In the genomic region with DNA sequence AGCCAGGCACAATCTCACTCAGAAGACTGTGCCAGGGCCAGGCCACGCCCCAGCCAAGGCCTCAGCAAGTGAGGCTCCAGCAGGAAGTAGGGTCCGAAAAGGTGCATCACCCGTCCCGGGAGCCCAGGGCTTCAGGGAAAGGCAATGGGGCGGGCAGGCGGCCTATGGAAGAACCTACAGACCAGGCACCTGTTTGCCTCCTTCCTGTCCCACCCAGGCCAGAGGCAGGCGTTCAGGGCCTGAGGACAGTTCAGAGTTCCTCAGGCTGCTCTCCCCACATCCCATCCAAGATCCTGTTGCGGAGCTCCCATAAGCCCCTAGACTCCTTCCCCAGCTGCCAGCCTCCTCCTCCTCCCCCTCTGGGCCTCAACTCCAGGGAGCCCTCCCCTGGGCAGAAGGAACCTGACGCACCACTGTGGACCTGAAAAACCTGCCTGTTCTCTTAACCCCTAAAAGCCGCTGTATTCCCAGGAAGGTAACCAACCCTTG, we compare ENCODE assay signal across 1 cellular context.
TF ChIP-seq lines count a peak whose summit lies in the region.

No MANE protein-coding gene starts in this region.

TF ChIP-seq in H1, 55 proteins besides CTCF, POLR2A, EP300 and RAD21 (continued from another document):
- TF ChIP-seq POLR2AphosphoS5 (IDR thresholded peaks at IDR 0.05; ENCODE audit: low read depth, low read length) = no peak
- TF ChIP-seq GTF2F1 (IDR thresholded peaks at IDR 0.05; ENCODE audit: borderline replicate concordance, low read depth, low read length) = no peak
- no peak for TF ChIP-seq SRF (IDR thresholded peaks at IDR 0.05; ENCODE audit: low read depth, low read length)
- TF ChIP-seq, protein P1, sequence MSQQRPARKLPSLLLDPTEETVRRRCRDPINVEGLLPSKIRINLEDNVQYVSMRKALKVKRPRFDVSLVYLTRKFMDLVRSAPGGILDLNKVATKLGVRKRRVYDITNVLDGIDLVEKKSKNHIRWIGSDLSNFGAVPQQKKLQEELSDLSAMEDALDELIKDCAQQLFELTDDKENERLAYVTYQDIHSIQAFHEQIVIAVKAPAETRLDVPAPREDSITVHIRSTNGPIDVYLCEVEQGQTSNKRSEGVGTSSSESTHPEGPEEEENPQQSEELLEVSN (IDR thresholded peaks at IDR 0.05) = no peak
- TF ChIP-seq GABPA (IDR thresholded peaks at IDR 0.05; ENCODE audit: borderline replicate concordance, insufficient read depth, low read length) = no peak
- TF ChIP-seq KDM5A (IDR thresholded peaks at IDR 0.05; ENCODE audit: low read length) = no peak
